ENCODE assay signal across 8 cellular contexts in the genomic region with DNA sequence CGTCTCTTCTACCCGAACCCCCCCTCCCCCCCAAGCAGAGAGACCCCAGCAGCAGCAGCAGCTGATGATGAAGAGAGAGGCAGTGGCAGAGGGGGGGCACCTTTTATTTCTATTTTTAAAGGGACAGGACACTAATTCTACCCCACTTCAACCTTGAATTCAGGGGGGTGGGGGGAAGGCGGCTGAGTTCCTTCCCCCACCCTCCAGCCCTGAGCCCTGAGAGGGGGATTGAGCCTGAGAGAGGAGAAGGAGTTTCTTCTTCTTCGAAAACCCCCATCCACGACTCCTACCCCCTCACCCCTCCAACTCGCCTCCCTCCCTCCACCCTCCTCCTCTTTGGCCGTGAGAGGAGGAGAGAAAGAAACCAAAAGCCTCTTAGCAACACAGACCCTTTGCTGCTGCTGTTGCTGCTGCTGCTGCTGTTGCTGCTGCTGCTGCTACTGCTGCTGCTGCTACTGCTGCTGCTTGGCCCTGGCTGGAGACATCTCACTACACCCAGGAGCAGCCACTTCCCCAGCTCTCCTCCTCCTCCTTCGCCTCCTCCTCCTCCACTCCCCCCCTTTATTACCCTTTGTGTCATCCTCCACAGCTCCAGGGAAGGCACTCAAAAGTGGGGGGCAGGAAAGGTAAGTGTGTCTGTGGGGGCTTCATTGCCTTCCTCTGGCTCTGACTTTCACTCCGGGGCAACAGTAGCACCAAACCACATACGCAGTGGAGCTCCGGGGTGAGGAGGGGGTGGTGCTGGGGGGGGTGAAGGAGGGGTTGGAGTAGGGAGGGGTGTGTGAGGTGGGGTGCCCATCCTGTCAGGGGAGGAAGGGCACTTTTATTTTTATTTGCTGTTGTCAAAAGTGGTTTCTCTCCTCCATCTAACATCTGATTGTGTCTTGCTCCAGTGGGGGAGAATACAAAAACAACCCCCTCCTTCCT. TPM values are rescaled to one million over a fixed set of nuclear protein-coding genes. Genes with fewer than 3 reads are reported as not detected.
DNase-seq lines count a peak whose midpoint lies in the region; ATAC-seq, FAIRE-seq and TF ChIP-seq lines count a peak whose summit lies in the region.

A gene (plus strand): TSS at position 33 of the 927 bp plus-strand sequence.

- H3F3A ChIP-seq in DOHH2 (ENCODE audit: control insufficient read depth, insufficient read depth), result no peaks in the 10 kb centered on the region

- H2AFZ ChIP-seq in mammary epithelial cell (ENCODE audit: low read depth, low read length), result peak within 1 kb of the TSS; percentile 96
- H2AFZ ChIP-seq in keratinocyte (ENCODE audit: control insufficient read depth, low read length), result peak within 1 kb of the TSS; percentile 85

- no peaks in the 10 kb centered on the region for H4K20me1 ChIP-seq in DOHH2 (ENCODE audit: control insufficient read depth, insufficient read depth, low read depth, low read length)
- H4K20me1 ChIP-seq in mammary epithelial cell (ENCODE audit: insufficient read depth, low read length), result no peaks in the 10 kb centered on the region
- H4K20me1 ChIP-seq in keratinocyte (ENCODE audit: control insufficient read depth, extremely low read depth, insufficient read depth, low read length), result no peaks in the 10 kb centered on the region

- BruUV-seq in mammary epithelial cell (replicated peaks; lab: Mats Ljungman, UMichigan), result TSS peak; percentile 17

- peak within 1 kb of the TSS; percentile 80 for H3K4me2 ChIP-seq in DOHH2 (ENCODE audit: low read length)
- H3K4me2 ChIP-seq in mammary epithelial cell (ENCODE audit: insufficient read depth, low read depth, low read length), result peak within 1 kb of the TSS; percentile 94
- peak within 1 kb of the TSS; percentile 92 for H3K4me2 ChIP-seq in keratinocyte (ENCODE audit: control insufficient read depth, extremely low read depth, insufficient read depth, low read depth, low read length)

- H3K79me2 ChIP-seq in DOHH2 (ENCODE audit: control insufficient read depth, low read length), result peaks cover 87% of the 10 kb centered on the region
- peaks cover 88% of the 10 kb centered on the region for H3K79me2 ChIP-seq in mammary epithelial cell (ENCODE audit: insufficient read depth, low read length)
- H3K79me2 ChIP-seq in keratinocyte (ENCODE audit: control insufficient read depth, insufficient read depth, low read length), result peaks cover 79% of the 10 kb centered on the region

- H3K27me3 ChIP-seq in DOHH2 (ENCODE audit: control insufficient read depth, low read length) (no peaks in the 10 kb centered on the region), mammary epithelial cell (ENCODE audit: insufficient read depth, low read length) (no peaks in the 10 kb centered on the region), keratinocyte (ENCODE audit: control insufficient read depth, extremely low read depth, insufficient read depth, low read length) (no peaks in the 10 kb centered on the region)

- H3K4me1 ChIP-seq in DOHH2 (ENCODE audit: control insufficient read depth, low read length), result peaks cover 27% of the 10 kb centered on the region
- H3K4me1 ChIP-seq in mammary epithelial cell (ENCODE audit: insufficient read depth, low read length), result peaks cover 7% of the 10 kb centered on the region
- peaks cover 6% of the 10 kb centered on the region for H3K4me1 ChIP-seq in keratinocyte (ENCODE audit: control insufficient read depth, extremely low read depth, insufficient read depth, low read length)

- H3K36me3 ChIP-seq in DOHH2 (ENCODE audit: control insufficient read depth, low read length) (no peaks in the 10 kb centered on the region), mammary epithelial cell (ENCODE audit: insufficient read depth, low read length) (no peaks in the 10 kb centered on the region), keratinocyte (ENCODE audit: control insufficient read depth in 2 of 2, extremely low read depth in 1 of 2, insufficient read depth in 2 of 2, low read length in 2 of 2) (no peaks in the 10 kb centered on the region)

- no peak for TF ChIP-seq CTCF in DOHH2 (IDR thresholded peaks at IDR 0.05; ENCODE audit: low read depth, low read length, poor library complexity, severe bottlenecking)
- TF ChIP-seq CTCF in mammary epithelial cell (conservative IDR thresholded peaks at IDR 0.05 in 1 of 2, IDR thresholded peaks at IDR 0.05 in 1 of 2; ENCODE audit: extremely low read depth in 1 of 2, insufficient read depth in 1 of 2, low read depth in 1 of 2, low read length in 2 of 2), result no peak
- no peak for TF ChIP-seq CTCF in keratinocyte (optimal IDR thresholded peaks at IDR 0.05 in 1 of 3, IDR thresholded peaks at IDR 0.05 in 1 of 3, conservative IDR thresholded peaks at IDR 0.05 in 1 of 3; ENCODE audit: extremely low read depth in 1 of 3, insufficient read depth in 2 of 3, low read length in 3 of 3)

- peak; percentile 35 for DNase-seq in HT-29 (ENCODE audit: low spot score)
- DNase-seq in mammary epithelial cell, result peak; percentile 36
- DNase-seq in keratinocyte (ENCODE audit: low read depth, low spot score), result no peak
- peak in 3 of 4 experiments; percentile 9 to 36 (median 21) for DNase-seq in stimulated activated CD4-positive, alpha-beta T cell treated with anti-CD3 and anti-CD28 coated beads, Interleukin-1b, Interleukin-23, amount 100 ng/mL, for 24 hours (ENCODE audit: low read depth in 4 of 4, low spot score in 1 of 4)
- DNase-seq in NCI-H2196 (lab: John Stamatoyannopoulos, UW; ENCODE audit: unreplicated experiment), result no peak

- ATAC-seq in GM21381 (IDR thresholded peaks at IDR 0.05; ENCODE audit: unreplicated experiment), result peak; percentile 30

- intact Hi-C loops in T-helper 1 cell treated with Interleukin-12 subunit alpha and Interleukin-12 subunit beta and Interleukin-4 antibody, amounts not matched to agents 30 ng/mL and 1 ng/mL, for 36 hours (cut with micrococcal nuclease), result loop anchor here (1.0 to 5.0 kb wide), 9 partner anchors 29 to 1565 kb away; a partner anchor contains a TSS
- intact Hi-C loops in mammary epithelial cell (cut with micrococcal nuclease), result loop anchor here (5.0 kb wide), 1 partner anchor 101 kb away; no protein-coding TSS in a partner anchor

- H3K9ac ChIP-seq in mammary epithelial cell (ENCODE audit: insufficient read depth, low read length), result peak within 1 kb of the TSS; percentile 87
- H3K9ac ChIP-seq in keratinocyte (ENCODE audit: control insufficient read depth, extremely low read depth, insufficient read depth, low read length), result peak within 1 kb of the TSS; percentile 88

- dilution Hi-C loops in mammary epithelial cell (cut with HindIII; ENCODE audit: low sequenced_read_pairs) (no loop called here), keratinocyte (cut with MboI; ENCODE audit: extremely low pct_ligation_motif_present, low sequenced_read_pairs) (no loop called here)

- FAIRE-seq in keratinocyte (lab: Jason Lieb, UNC), result no peak

- H3K9me2 ChIP-seq in DOHH2 (replicated peaks; ENCODE audit: control insufficient read depth, low read length), result no peaks in the 10 kb centered on the region

- H3K9me3 ChIP-seq in DOHH2 (ENCODE audit: control insufficient read depth, insufficient read depth, low read length) (no peaks in the 10 kb centered on the region), mammary epithelial cell (replicated peaks; ENCODE audit: insufficient read depth, low read length) (no peaks in the 10 kb centered on the region), keratinocyte (ENCODE audit: control insufficient read depth, low read depth, low read length) (no peaks in the 10 kb centered on the region)

- in situ Hi-C loops in mammary epithelial cell (cut with MboI; ENCODE audit: low sequenced_read_pairs in 2 of 2), result no loop called here

- H3K27ac ChIP-seq in DOHH2 (ENCODE audit: low read depth, low read length) (peak within 1 kb of the TSS; percentile 68), mammary epithelial cell (ENCODE audit: insufficient read depth, low read depth, low read length) (peak within 1 kb of the TSS; percentile 88), keratinocyte (ENCODE audit: control insufficient read depth, insufficient read depth, low read length) (peak within 1 kb of the TSS; percentile 88)

- no peaks in the 10 kb centered on the region for H3K9me1 ChIP-seq in keratinocyte (ENCODE audit: control insufficient read depth, extremely low read depth, insufficient read depth, low read length)

- H3K4me3 ChIP-seq in DOHH2 (ENCODE audit: low read length) (peak within 1 kb of the TSS; percentile 99), mammary epithelial cell (replicated peaks in 1 of 3; ENCODE audit: insufficient read depth in 1 of 3, low read depth in 2 of 3, low read length in 3 of 3) (peak within 1 kb of the TSS; percentile 85 to 99 (median 94)), keratinocyte (ENCODE audit: control insufficient read depth in 2 of 3, extremely low read depth in 1 of 3, insufficient read depth in 2 of 3, low read depth in 1 of 3, low read length in 3 of 3) (peak within 1 kb of the TSS; percentile 72 to 91 (median 87))

- WGBS in mammary epithelial cell (ENCODE audit: low coverage, missing lambda C conversion rate), result 0% methylated on average over 1 of the region's 11 CpGs

- CTCF ChIA-PET in mammary epithelial cell (lab: Charles Lee; ENCODE audit: low non-redundant PET), result interaction anchor here (0.6 to 0.8 kb wide), 4 partner anchors 60 to 488 kb away, joined by 6 to 13 read pairs (median 10); no protein-coding TSS in a partner anchor

RNA-seq across cellular contexts. Expression of the gene that starts here (rescaled TPM):
- total RNA-seq in HT-29 (2014; rRNA removed; shearing (Covaris generic)), result 9.2 and 14.1 TPM in 2 replicates
- 45.8 and 53.2 TPM in 2 replicates for total RNA-seq in T-helper 1 cell treated with Interleukin-12 subunit alpha and Interleukin-12 subunit beta and Interleukin-4 antibody, amounts not matched to agents 30 ng/mL and 1 ng/mL, for 36 hours
- 10 to 100 TPM; 32.3 to 40.8 TPM for total RNA-seq in mammary epithelial cell
- polyA plus RNA-seq in mammary epithelial cell, result 14.1 TPM
- polyA minus RNA-seq in mammary epithelial cell, result 6.9 TPM
- polyA plus RNA-seq in keratinocyte, result 15.0 to 21.3 TPM (median 20.1 TPM) in 3 replicates
- 6.9 TPM for polyA plus RNA-seq in keratinocyte (2011; ENCODE audit: low read depth)
- polyA plus RNA-seq in keratinocyte (2011; cell fraction: cytosol; rRNA removed), result 7.6 and 13.7 TPM in 2 replicates
- polyA plus RNA-seq in keratinocyte (2011; cell fraction: nucleus; rRNA removed), result 17.5 and 23.3 TPM in 2 replicates
- polyA plus RNA-seq in keratinocyte (2012; ENCODE audit: low replicate concordance), result 8.6 and 10.6 TPM in 2 replicates
- polyA minus RNA-seq in keratinocyte, result 45.5 to 54.8 TPM (median 54.6 TPM) in 3 replicates
- 8.8 TPM for polyA minus RNA-seq in keratinocyte (2011; cell fraction: cytosol; rRNA and poly(A)+ RNA removed)
- polyA minus RNA-seq in keratinocyte (2011; cell fraction: nucleus; rRNA and poly(A)+ RNA removed), result 48.9 and 102 TPM in 2 replicates

Comparison
In these comparisons a context has a peak if more than half of its experiments do, and no peak if none do; other contexts are left out.
1. DNase-seq: peak in HT-29 (single experiment), mammary epithelial cell (single experiment) and stimulated activated CD4-positive, alpha-beta T cell treated with anti-CD3 and anti-CD28 coated beads, Interleukin-1b, Interleukin-23, amount 100 ng/mL, for 24 hours (3 of 4); none in keratinocyte (single experiment) and NCI-H2196 (single experiment).
2. Peak in every context shown above with its lines, with median percentiles within 50 percentile points of each other: H3K27ac ChIP-seq, H3K4me2 ChIP-seq and H3K4me3 ChIP-seq.